ENCODE assay signal across 9 cellular contexts in genomic region chr6:148146717-148147116, GRCh38.
A peak's percentile ranks its signal among the peaks of the same experiment; 100 is the strongest.
DNase-seq lines count a peak whose midpoint lies in the region; ATAC-seq and TF ChIP-seq lines count a peak whose summit lies in the region.
"Had no signal": no experiment of that assay in that cellular context is flagged by ENCODE, and none has a peak within 500 bp of the region (broad histone marks: within the 10 kb centered on the region; RNA-seq: fewer than 3 reads in every experiment).

No MANE protein-coding gene starts in this region.

- CTCF ChIA-PET in activated CD4-positive, alpha-beta memory T cell treated with anti-CD3 and anti-CD28 coated beads for 36 hours (lab: Charles Lee), result interaction anchor here (1.5 to 4.8 kb wide), 3 partner anchors 19 to 33 kb away, joined by 7 to 32 read pairs (median 9); no protein-coding TSS in a partner anchor

- no peak for ATAC-seq in GM21360 (IDR thresholded peaks at IDR 0.05; ENCODE audit: unreplicated experiment)

- peak overlapping the region; percentile 92 for H3K27ac Mint-ChIP-seq in activated CD4-positive, alpha-beta memory T cell treated with anti-CD3 and anti-CD28 coated beads for 36 hours
- no peak overlapping the region for H3K27ac Mint-ChIP-seq in CD14-positive monocyte

- H3K9me3 Mint-ChIP-seq in activated CD4-positive, alpha-beta memory T cell treated with anti-CD3 and anti-CD28 coated beads for 36 hours, result no peaks in the 10 kb centered on the region
- H3K9me3 Mint-ChIP-seq in CD14-positive monocyte, result no peaks in the 10 kb centered on the region

- POLR2A ChIA-PET in activated CD4-positive, alpha-beta memory T cell treated with anti-CD3 and anti-CD28 coated beads for 36 hours (lab: Charles Lee), result no interaction called here

- no peak for TF ChIP-seq CTCF in fibroblast of pulmonary artery (IDR thresholded peaks at IDR 0.05; ENCODE audit: low read length, missing control alignments)
- TF ChIP-seq CTCF in CD14-positive monocyte (IDR thresholded peaks at IDR 0.05), result no peak

- H3K36me3 Mint-ChIP-seq in activated CD4-positive, alpha-beta memory T cell treated with anti-CD3 and anti-CD28 coated beads for 36 hours, result peaks cover 2% of the 10 kb centered on the region
- H3K36me3 Mint-ChIP-seq in CD14-positive monocyte, result no peaks in the 10 kb centered on the region

- peaks cover 5% of the 10 kb centered on the region for H3K27me3 Mint-ChIP-seq in activated CD4-positive, alpha-beta memory T cell treated with anti-CD3 and anti-CD28 coated beads for 36 hours
- H3K27me3 Mint-ChIP-seq in CD14-positive monocyte (ENCODE audit: low read depth in 3 of 3), result peaks cover 1 to 8% (median 6%) of the 10 kb centered on the region in 3 donors

- peaks cover 15% of the 10 kb centered on the region for H3K4me1 Mint-ChIP-seq in activated CD4-positive, alpha-beta memory T cell treated with anti-CD3 and anti-CD28 coated beads for 36 hours (ENCODE audit: low read depth)
- H3K4me1 Mint-ChIP-seq in CD14-positive monocyte, result no peaks in the 10 kb centered on the region

- intact Hi-C loops in activated CD4-positive, alpha-beta memory T cell treated with anti-CD3 and anti-CD28 coated beads for 36 hours (cut with micrococcal nuclease), result loop anchor here (1.0 to 10.0 kb wide), 9 partner anchors 33 to 1294 kb away; partner anchors contain the start of gene STXBP5
- intact Hi-C loops in CD14-positive monocyte (cut with micrococcal nuclease), result loop anchor here in 1 of 2 donors (10.0 kb wide), 1 partner anchor 318 kb away; no protein-coding TSS in a partner anchor

- peak overlapping the region; percentile 45 for H3K4me3 Mint-ChIP-seq in activated CD4-positive, alpha-beta memory T cell treated with anti-CD3 and anti-CD28 coated beads for 36 hours
- no peak overlapping the region for H3K4me3 Mint-ChIP-seq in CD14-positive monocyte

- H3K4me3 ChIP-seq in fibroblast of pulmonary artery (replicated peaks; ENCODE audit: low read depth, low read length), result no peak overlapping the region

- DNase-seq in HT-29 (ENCODE audit: low spot score), result peak; percentile 7
- peak; percentile 89 for DNase-seq in activated CD4-positive, alpha-beta memory T cell treated with anti-CD3 and anti-CD28 coated beads for 36 hours
- peak; percentile 49 for DNase-seq in fibroblast of pulmonary artery (ENCODE audit: low read depth)
- peak; percentile 26 to 43 for DNase-seq in stimulated activated CD8-positive, alpha-beta memory T cell treated with anti-CD3 and anti-CD28 coated beads, Interleukin-7, amount 100 ng/mL, for 4 hours (ENCODE audit: low read depth in 2 of 2)
- DNase-seq in CD14-positive monocyte (ENCODE audit: low spot score), result no peak
- DNase-seq in KG1 (lab: John Stamatoyannopoulos, UW), result no peak
- no peak for DNase-seq in DMS114 treated with DMSO at 0.1 percent for 48 hours (lab: John Stamatoyannopoulos, UW; ENCODE audit: unreplicated experiment)
- DNase-seq: NCI-H446 had no signal

Comparison
In these comparisons a context has a peak if more than half of its experiments do, and no peak if none do; other contexts are left out.
1. DNase-seq: peak in HT-29 (single experiment), activated CD4-positive, alpha-beta memory T cell treated with anti-CD3 and anti-CD28 coated beads for 36 hours (single experiment), fibroblast of pulmonary artery (single experiment) and stimulated activated CD8-positive, alpha-beta memory T cell treated with anti-CD3 and anti-CD28 coated beads, Interleukin-7, amount 100 ng/mL, for 4 hours (2 of 2); none in CD14-positive monocyte (single experiment), KG1 (single experiment) and DMS114 treated with DMSO at 0.1 percent for 48 hours (single experiment).